In the genomic region with DNA sequence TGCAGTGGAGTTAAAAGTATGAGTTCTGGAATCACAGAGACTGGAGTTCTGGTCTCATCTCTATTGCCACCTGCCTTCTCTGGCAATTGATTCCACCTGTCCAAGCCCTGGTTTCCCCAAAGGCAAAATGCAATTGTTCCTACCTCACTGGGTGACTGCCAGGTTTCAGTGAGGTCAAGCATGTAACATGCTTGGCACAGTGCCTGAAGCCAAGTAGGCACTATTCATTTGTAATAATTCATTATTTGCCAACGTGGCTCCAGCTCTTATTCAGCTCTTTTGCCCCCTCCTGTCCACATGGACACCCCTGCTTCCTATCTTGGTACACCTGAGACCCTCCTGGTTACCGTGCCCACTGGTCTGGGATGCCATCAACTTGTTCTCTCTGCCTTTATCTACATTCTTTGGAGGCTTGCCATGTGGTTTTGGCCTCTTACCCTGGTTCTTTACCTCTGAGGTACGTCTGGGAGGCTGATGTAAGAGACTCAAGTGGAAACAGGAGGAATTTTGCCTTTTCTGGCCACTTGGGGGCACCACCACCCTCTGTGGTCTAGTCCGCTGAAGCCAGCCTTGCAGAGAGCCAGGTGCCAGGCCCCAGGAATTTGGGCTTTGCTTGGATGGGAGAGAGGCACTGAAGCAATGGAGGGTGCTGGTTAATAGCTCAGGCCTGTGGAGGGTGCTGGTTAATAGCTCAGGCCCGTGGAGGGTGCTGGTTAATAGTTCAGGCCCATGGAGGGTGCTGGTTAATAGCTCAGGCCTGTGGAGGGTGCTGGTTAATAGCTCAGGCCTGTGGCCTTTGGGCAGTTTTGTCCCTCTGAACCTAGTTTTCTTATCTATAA, we compare ENCODE assay signal across 8 cellular contexts. TPM values are rescaled to one million over a fixed set of nuclear protein-coding genes. Genes with fewer than 3 reads are reported as not detected.
A peak's percentile ranks its signal among the peaks of the same experiment; 100 is the strongest.
DNase-seq lines count a peak whose midpoint lies in the region; ATAC-seq lines count a peak whose summit lies in the region.

No MANE protein-coding gene starts in this region.

- H3K36me3 ChIP-seq in CD4-positive, alpha-beta memory T cell (ENCODE audit: insufficient read depth, low read length) = no peaks in the 10 kb centered on the region

- H3K27me3 ChIP-seq in CD4-positive, alpha-beta memory T cell (ENCODE audit: insufficient read depth, low read length) = peaks cover 11% of the 10 kb centered on the region

- H3K9me3 Mint-ChIP-seq in CD4-positive, alpha-beta memory T cell = no peaks in the 10 kb centered on the region
- no peaks in the 10 kb centered on the region for H3K9me3 Mint-ChIP-seq in stimulated activated effector memory CD8-positive, alpha-beta T cell treated with anti-CD3 and anti-CD28 coated beads, Interleukin-12 subunit alpha, Interleukin-12 subunit beta, amount 100 ng/mL, for 72 hours

- peaks cover 12 to 19% of the 10 kb centered on the region in 2 donors for H3K27me3 Mint-ChIP-seq in CD4-positive, alpha-beta memory T cell

- POLR2A ChIA-PET in CD4-positive, alpha-beta memory T cell (lab: Charles Lee; ENCODE audit: partially characterized antibody) = no interaction called here

- H3K9me3 ChIP-seq in CD4-positive, alpha-beta memory T cell (ENCODE audit: control insufficient read depth in 1 of 2, low read length in 2 of 2) = no peaks in the 10 kb centered on the region

- no peak overlapping the region for H3K4me3 ChIP-seq in CD4-positive, alpha-beta memory T cell (ENCODE audit: low read length in 2 of 2)

- no peak overlapping the region for H3K27ac ChIP-seq in CD4-positive, alpha-beta memory T cell (ENCODE audit: low read depth, low read length)

- H3K4me3 Mint-ChIP-seq in CD4-positive, alpha-beta memory T cell = peak overlapping the region in 6 of 8 donors; percentile 34 to 58 (median 47)
- H3K4me3 Mint-ChIP-seq in stimulated activated effector memory CD8-positive, alpha-beta T cell treated with anti-CD3 and anti-CD28 coated beads, Interleukin-12 subunit alpha, Interleukin-12 subunit beta, amount 100 ng/mL, for 72 hours = peak overlapping the region; percentile 36

- intact Hi-C loops in CD4-positive, alpha-beta memory T cell (cut with micrococcal nuclease) = loop anchor here (1.0 to 5.0 kb wide), 2 partner anchors 120 to 220 kb away; a partner anchor contains a TSS

- ATAC-seq in stimulated activated effector memory CD8-positive, alpha-beta T cell treated with anti-CD3 and anti-CD28 coated beads, Interleukin-12 subunit alpha, Interleukin-12 subunit beta, amount 100 ng/mL, for 72 hours = peak; percentile 51
- no peak for ATAC-seq in GM21360 (IDR thresholded peaks at IDR 0.05; ENCODE audit: unreplicated experiment)

- no peaks in the 10 kb centered on the region for H3K36me3 Mint-ChIP-seq in CD4-positive, alpha-beta memory T cell
- H3K36me3 Mint-ChIP-seq in stimulated activated effector memory CD8-positive, alpha-beta T cell treated with anti-CD3 and anti-CD28 coated beads, Interleukin-12 subunit alpha, Interleukin-12 subunit beta, amount 100 ng/mL, for 72 hours = peaks cover 4% of the 10 kb centered on the region

- H3K27ac Mint-ChIP-seq in CD4-positive, alpha-beta memory T cell = no peak overlapping the region
- no peak overlapping the region for H3K27ac Mint-ChIP-seq in stimulated activated effector memory CD8-positive, alpha-beta T cell treated with anti-CD3 and anti-CD28 coated beads, Interleukin-12 subunit alpha, Interleukin-12 subunit beta, amount 100 ng/mL, for 72 hours

- CTCF ChIA-PET in CD4-positive, alpha-beta memory T cell (lab: Charles Lee; ENCODE audit: partially characterized antibody) = interaction anchor here (0.9 to 3.2 kb wide), 14 partner anchors 9 to 348 kb away, joined by 3 to 16 read pairs (median 4); no protein-coding TSS in a partner anchor

- peaks cover 7 to 13% (median 11%) of the 10 kb centered on the region in 4 donors for H3K4me1 Mint-ChIP-seq in CD4-positive, alpha-beta memory T cell
- peaks cover 23% of the 10 kb centered on the region for H3K4me1 Mint-ChIP-seq in stimulated activated effector memory CD8-positive, alpha-beta T cell treated with anti-CD3 and anti-CD28 coated beads, Interleukin-12 subunit alpha, Interleukin-12 subunit beta, amount 100 ng/mL, for 72 hours

- peak; percentile 27 to 57 (median 43) for DNase-seq in CD4-positive, alpha-beta memory T cell
- DNase-seq in HT-29 (ENCODE audit: low spot score) (peak; percentile 96), NCI-H82 treated with DMSO at 0.1 percent for 48 hours (lab: John Stamatoyannopoulos, UW; ENCODE audit: unreplicated experiment) (peak; percentile 62), epidermal melanocyte (ENCODE audit: insufficient read length, low spot score) (peak; percentile 71), midbrain (lab: John Stamatoyannopoulos, UW) (peak; percentile 62)
- DNase-seq in activated CD8-positive, alpha-beta memory T cell treated with anti-CD3 and anti-CD28 coated beads for 48 hours (ENCODE audit: low read depth in 2 of 3, low spot score in 2 of 3) = peak; percentile 13 to 41 (median 40)
- peak; percentile 44 to 82 for DNase-seq in stimulated activated effector memory CD8-positive, alpha-beta T cell treated with anti-CD3 and anti-CD28 coated beads, Interleukin-12 subunit alpha, Interleukin-12 subunit beta, amount 100 ng/mL, for 72 hours (ENCODE audit: low spot score in 2 of 2)

- peaks cover 5% of the 10 kb centered on the region for H3K4me1 ChIP-seq in CD4-positive, alpha-beta memory T cell (ENCODE audit: insufficient read depth, low read length)

RNA-seq across cellular contexts. Expression of a gene that starts 1.7 kb away (rescaled TPM):
- not detected for total RNA-seq in CD4-positive, alpha-beta memory T cell
- polyA plus RNA-seq in CD4-positive, alpha-beta memory T cell = not detected
- not detected in 2 replicates for total RNA-seq in HT-29 (2014; rRNA removed; shearing (Covaris generic))

RNA-seq across cellular contexts. Expression of a gene that starts 32.2 kb away (rescaled TPM):
- total RNA-seq in CD4-positive, alpha-beta memory T cell = not detected
- polyA plus RNA-seq in CD4-positive, alpha-beta memory T cell = not detected
- not detected in 2 replicates for total RNA-seq in HT-29 (2014; rRNA removed; shearing (Covaris generic))

Comparison
In these comparisons a context has a peak if more than half of its experiments do, and no peak if none do; other contexts are left out.
1. DNase-seq: peak in every context shown above with its lines; median percentile 96 in HT-29; 71 in epidermal melanocyte; 63 in stimulated activated effector memory CD8-positive, alpha-beta T cell treated with anti-CD3 and anti-CD28 coated beads, Interleukin-12 subunit alpha, Interleukin-12 subunit beta, amount 100 ng/mL, for 72 hours; 62 in NCI-H82 treated with DMSO at 0.1 percent for 48 hours; 62 in midbrain; 43 in CD4-positive, alpha-beta memory T cell; 40 in activated CD8-positive, alpha-beta memory T cell treated with anti-CD3 and anti-CD28 coated beads for 48 hours.